In the genomic region with DNA sequence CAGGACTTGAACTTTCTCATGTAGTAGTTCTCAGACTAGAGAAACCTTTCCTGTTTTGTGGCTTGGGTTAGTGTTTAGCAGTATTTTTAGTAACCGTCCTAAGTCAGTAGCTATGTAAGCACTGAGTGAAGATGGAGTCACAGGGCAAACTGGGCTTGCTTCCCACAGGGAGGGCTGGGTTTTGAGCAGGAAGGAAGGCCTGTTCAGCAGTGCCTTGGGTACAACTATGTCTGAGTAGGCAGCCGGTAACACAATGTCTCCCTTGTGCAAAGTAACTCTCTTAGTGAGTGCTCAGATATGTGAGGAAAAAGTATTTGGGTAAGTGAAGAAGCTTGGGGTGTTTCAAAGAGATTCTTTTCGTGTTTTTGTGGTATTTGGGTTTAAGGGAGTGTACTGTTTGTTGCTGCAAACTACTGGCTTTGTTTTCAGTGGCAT, we compare ENCODE assay signal across 9 cellular contexts.
A peak's percentile ranks its signal among the peaks of the same experiment; 100 is the strongest.
DNase-seq lines count a peak whose midpoint lies in the region; ATAC-seq and TF ChIP-seq lines count a peak whose summit lies in the region.
"Had no signal": no experiment of that assay in that cellular context is flagged by ENCODE, and none has a peak within 500 bp of the region (broad histone marks: within the 10 kb centered on the region; RNA-seq: fewer than 3 reads in every experiment).

No MANE protein-coding gene starts in this region.

- H3K27ac ChIP-seq in AG04450 (ENCODE audit: low read depth, low read length) = peak overlapping the region; percentile 71
- H3K27ac ChIP-seq in layer of hippocampus (ENCODE audit: low read depth, low read length) = peak overlapping the region; percentile 73
- H3K27ac ChIP-seq: neutrophil had no signal

- no peaks in the 10 kb centered on the region for H3K27me3 ChIP-seq in AG04450 (ENCODE audit: control insufficient read depth, insufficient read depth, low read length)
- no peaks in the 10 kb centered on the region for H3K27me3 ChIP-seq in layer of hippocampus (ENCODE audit: control insufficient read depth, insufficient read depth, low read length)
- H3K27me3 ChIP-seq: neutrophil had no signal

- CTCF ChIA-PET in AG04450 (lab: Charles Lee) = interaction anchor here (1.0 to 2.4 kb wide), 2 partner anchors 50 to 113 kb away, joined by 3 to 15 read pairs; no protein-coding TSS in a partner anchor
- CTCF ChIA-PET in GM10248 (lab: Yijun Ruan, JAX) = interaction anchor here (1.6 to 1.8 kb wide), 2 partner anchors 15 to 112 kb away, joined by 5 to 6 read pairs; no protein-coding TSS in a partner anchor

- peaks cover 2% of the 10 kb centered on the region; the same call in 1 of the 2 replicates for H3K9me3 ChIP-seq in AG04450 (ENCODE audit: control insufficient read depth, insufficient read depth, low read length)
- H3K9me3 ChIP-seq: neutrophil had no signal

- H3K4me3 ChIP-seq in AG04450 (ENCODE audit: low read depth, low read length) (peak overlapping the region; percentile 51), choroid plexus epithelial cell (ENCODE audit: low read depth, low read length) (peak overlapping the region; percentile 25)

- peak; percentile 89 for DNase-seq in AG04450 (ENCODE audit: low read depth, low spot score)
- peak; percentile 18 for DNase-seq in OCI-M1 (lab: John Stamatoyannopoulos, UW)
- peak; percentile 99 for DNase-seq in choroid plexus epithelial cell (ENCODE audit: low read depth)
- DNase-seq in smooth muscle cell of the brain vasculature (ENCODE audit: low read depth, low spot score) = peak; percentile 79
- DNase-seq in GM19240 (ENCODE audit: insufficient read length, low spot score) = no peak
- no peak for DNase-seq in GM10248 (ENCODE audit: extremely low spot score)

- TF ChIP-seq CTCF in AG04450 (IDR thresholded peaks at IDR 0.05; ENCODE audit: low read depth, low read length) (no peak), choroid plexus epithelial cell (conservative IDR thresholded peaks at IDR 0.05; ENCODE audit: low read depth, low read length) (no peak), GM10248 (IDR thresholded peaks at IDR 0.05; ENCODE audit: control extremely low read depth, extremely low read depth, low read depth, missing control alignments) (no peak)

- POLR2A ChIA-PET in AG04450 (lab: Yijun Ruan, JAX) = interaction anchor here (0.7 kb wide), 1 partner anchor 52 kb away, joined by 3 read pairs; no protein-coding TSS in a partner anchor
- POLR2A ChIA-PET in GM10248 (lab: Yijun Ruan, JAX) = interaction anchor here (0.6 kb wide), 1 partner anchor 44 kb away, joined by 3 read pairs; no protein-coding TSS in a partner anchor

- ATAC-seq in GM21423 (IDR thresholded peaks at IDR 0.05; ENCODE audit: unreplicated experiment) = peak; percentile 78

Comparison
In these comparisons a context has a peak if more than half of its experiments do, and no peak if none do; other contexts are left out.
1. DNase-seq: peak in AG04450 (single experiment), OCI-M1 (single experiment), choroid plexus epithelial cell (single experiment) and smooth muscle cell of the brain vasculature (single experiment); none in GM19240 (single experiment) and GM10248 (single experiment).